25 cellular contexts compared by ENCODE assay signal in genomic region chr21:37530901-37531351, GRCh38.
A peak's percentile ranks its signal among the peaks of the same experiment; 100 is the strongest.
DNase-seq lines count a peak whose midpoint lies in the region; ATAC-seq, FAIRE-seq and TF ChIP-seq lines count a peak whose summit lies in the region.
"Had no signal": no experiment of that assay in that cellular context is flagged by ENCODE, and none has a peak within 500 bp of the region (broad histone marks: within the 10 kb centered on the region; RNA-seq: fewer than 3 reads in every experiment).

No MANE protein-coding gene starts in this region.

- H2AFZ ChIP-seq in HepG2 (ENCODE audit: low read length) = no peak overlapping the region

- no peaks in the 10 kb centered on the region for H4K20me1 ChIP-seq in HepG2 (ENCODE audit: insufficient read depth, low read length)
- H4K20me1 ChIP-seq: BLaER1 treated with 17β-estradiol and CSF1 and Interleukin-3, amounts not matched to agents 10 nM and 100 nM had no signal

- no peaks in the 10 kb centered on the region; the same call in 1 of the 2 replicates for H3K4me1 ChIP-seq in HepG2 (ENCODE audit: insufficient read depth, low read length)
- no peaks in the 10 kb centered on the region for H3K4me1 ChIP-seq in right lobe of liver
- H3K4me1 ChIP-seq in endodermal cell (ENCODE audit: control insufficient read depth, insufficient read depth, low read length) = peaks cover 5% of the 10 kb centered on the region

- no peak overlapping the region for H3K27ac ChIP-seq in HepG2 (ENCODE audit: extremely low read length, insufficient read depth, low read length)
- no peak overlapping the region for H3K27ac ChIP-seq in right lobe of liver
- H3K27ac ChIP-seq in endodermal cell (ENCODE audit: low read depth, low read length) = no peak overlapping the region
- H3K27ac ChIP-seq: BLaER1 treated with 17β-estradiol and CSF1 and Interleukin-3, amounts not matched to agents 10 nM and 100 nM; brain microvascular endothelial cell; HL-60 had no signal

- intact Hi-C loops in HepG2 (cut with micrococcal nuclease; ENCODE audit: unreplicated experiment) = no loop called here
- intact Hi-C loops in right lobe of liver (cut with DNase I) = no loop called here

- in situ Hi-C loops in HepG2 (cut with HindIII; ENCODE audit: extremely low pct_ligation_motif_present, low pct_unique_long_range_greater_than_20kb) = no loop called here

- peaks cover 15% of the 10 kb centered on the region for H3K4me1 Mint-ChIP-seq in endodermal cell

- no TSS peak for BruUV-seq in HepG2 (replicated peaks; lab: Mats Ljungman, UMichigan)

- POLR2A ChIA-PET in HepG2 (lab: Yijun Ruan, JAX) = no interaction called here

- no peaks in the 10 kb centered on the region for H3K27me3 Mint-ChIP-seq in endodermal cell (ENCODE audit: insufficient read depth)

- DNase-seq in HepG2 (ENCODE audit: low spot score) = no peak
- no peak for DNase-seq in right lobe of liver
- no peak for DNase-seq in endodermal cell
- peak; percentile 24 for DNase-seq in myocyte (ENCODE audit: low read depth)
- DNase-seq: activated CD8-positive, alpha-beta memory T cell treated with anti-CD3 and anti-CD28 coated beads for 24 hours; brain microvascular endothelial cell; DMS153; erythroblast; H7; naive thymus-derived CD8-positive, alpha-beta T cell; NCI-H2081; NCI-H510A treated with DMSO at 0.1 percent for 48 hours; stimulated activated CD4-positive, alpha-beta T cell treated with anti-CD3 and anti-CD28 coated beads, Interleukin-12 subunit alpha, Interleukin-12 subunit beta, amount 100 ng/mL, for 4 hours had no signal

- H3K36me3 ChIP-seq in HepG2 (replicated peaks in 1 of 2; ENCODE audit: control insufficient read depth in 1 of 2, insufficient read depth in 2 of 2, low read length in 2 of 2) (no peaks in the 10 kb centered on the region), right lobe of liver (no peaks in the 10 kb centered on the region), endodermal cell (ENCODE audit: control insufficient read depth, insufficient read depth, low read length) (no peaks in the 10 kb centered on the region)
- H3K36me3 ChIP-seq: BLaER1 treated with 17β-estradiol and CSF1 and Interleukin-3, amounts not matched to agents 10 nM and 100 nM; brain microvascular endothelial cell; tibial nerve had no signal

- H3K4me3 Mint-ChIP-seq in endodermal cell = no peak overlapping the region
- H3K4me3 Mint-ChIP-seq: activated T-helper 1 cell treated with anti-CD3 and anti-CD28 coated beads, Interleukin-12 subunit alpha, Interleukin-12 subunit beta, Interleukin-2, Interleukin-4 antibody, amounts not matched to agents 30 ng/mL and 10 ng/mL and 1 ng/mL, durations not matched to agents 14 hours and 24 hours and 36 hours; stimulated activated effector memory CD8-positive, alpha-beta T cell treated with anti-CD3 and anti-CD28 coated beads, Interleukin-12 subunit alpha, Interleukin-12 subunit beta, amount 100 ng/mL, for 72 hours; T-helper 2 cell treated with Interferon-gamma antibody and Interleukin-4, amounts not matched to agents 5 μg/mL and 100 μg/mL, for 36 hours had no signal

- no peak for TF ChIP-seq POLR2A in HepG2 (IDR thresholded peaks at IDR 0.05; ENCODE audit: insufficient read depth in 1 of 2, low read depth in 2 of 2, low read length in 2 of 2)
- TF ChIP-seq POLR2A in right lobe of liver (IDR thresholded peaks at IDR 0.05) = no peak

- no peaks in the 10 kb centered on the region for H3K79me2 ChIP-seq in HepG2 (ENCODE audit: insufficient read depth, low read length)

- WGBS in HepG2 (ENCODE audit: low lambda C conversion rate) = 9% methylated on average over 7 of the region's 13 CpGs
- 35% methylated on average over 7 of the region's 13 CpGs for WGBS in right lobe of liver (ENCODE audit: insufficient coverage, low coverage, low lambda C conversion rate, missing lambda C conversion rate)
- 88 to 100% methylated on average over 6 to 13 of the region's 13 CpGs for WGBS in endodermal cell (ENCODE audit: insufficient coverage in 1 of 2, insufficient read length in 1 of 2), 2 experiments

- no peak overlapping the region for H3K27ac Mint-ChIP-seq in endodermal cell
- H3K27ac Mint-ChIP-seq: activated T-helper 1 cell treated with anti-CD3 and anti-CD28 coated beads, Interleukin-12 subunit alpha, Interleukin-12 subunit beta, Interleukin-2, Interleukin-4 antibody, amounts not matched to agents 30 ng/mL and 10 ng/mL and 1 ng/mL, durations not matched to agents 14 hours and 24 hours and 36 hours; progenitor cell of endocrine pancreas; stimulated activated effector memory CD8-positive, alpha-beta T cell treated with anti-CD3 and anti-CD28 coated beads, Interleukin-12 subunit alpha, Interleukin-12 subunit beta, amount 100 ng/mL, for 72 hours; T-helper 2 cell treated with Interferon-gamma antibody and Interleukin-4, amounts not matched to agents 5 μg/mL and 100 μg/mL, for 36 hours had no signal

- H3K9me3 ChIP-seq in HepG2 (ENCODE audit: low read length) (no peaks in the 10 kb centered on the region), right lobe of liver (no peaks in the 10 kb centered on the region), endodermal cell (ENCODE audit: control insufficient read depth, low read length) (peaks cover 11% of the 10 kb centered on the region)

- FAIRE-seq in HepG2 (lab: Jason Lieb, UNC) = no peak

- CTCF ChIA-PET in HepG2 (lab: Yijun Ruan, JAX; ENCODE audit: low intra/inter-chr PET ratio, low total read pairs) = no interaction called here

- H3K27me3 ChIP-seq in HepG2 (ENCODE audit: control insufficient read depth in 1 of 2, insufficient read depth in 2 of 2, low read length in 2 of 2) (peaks cover 2 to 11% of the 10 kb centered on the region in 2 experiments; a peak in 4 of 5 replicates), right lobe of liver (no peaks in the 10 kb centered on the region), endodermal cell (ENCODE audit: control insufficient read depth, insufficient read depth, low read length, poor library complexity, severe bottlenecking) (no peaks in the 10 kb centered on the region)
- H3K27me3 ChIP-seq: BLaER1 treated with 17β-estradiol and CSF1 and Interleukin-3, amounts not matched to agents 10 nM and 100 nM; brain microvascular endothelial cell had no signal

- no peak for TF ChIP-seq RAD21 in HepG2 (CRISPR knock-in tag; IDR thresholded peaks at IDR 0.05)

- peak; percentile 45 for ATAC-seq in HepG2
- ATAC-seq in right lobe of liver = no peak
- ATAC-seq in HG02852 (IDR thresholded peaks at IDR 0.05; ENCODE audit: unreplicated experiment) = no peak
- no peak for ATAC-seq in GM18870 (IDR thresholded peaks at IDR 0.05; ENCODE audit: unreplicated experiment)
- no peak for ATAC-seq in GM19351 (IDR thresholded peaks at IDR 0.05; ENCODE audit: unreplicated experiment)
- no peak for ATAC-seq in GM21447 (IDR thresholded peaks at IDR 0.05; ENCODE audit: unreplicated experiment)
- ATAC-seq: activated CD4-positive, CD25-positive, alpha-beta regulatory T cell treated with anti-CD3 and anti-CD28 coated beads, Interleukin-2, amount 50 U/mL, for 24 hours; naive thymus-derived CD8-positive, alpha-beta T cell; stimulated activated effector memory CD8-positive, alpha-beta T cell treated with anti-CD3 and anti-CD28 coated beads, Interleukin-12 subunit alpha, Interleukin-12 subunit beta, amount 100 ng/mL, for 72 hours had no signal

- H3K9ac ChIP-seq in HepG2 (ENCODE audit: insufficient read depth, low read depth, low read length) (no peak overlapping the region), endodermal cell (ENCODE audit: extremely low read depth, low read length, poor library complexity, severe bottlenecking) (peak overlapping the region; percentile 3)
- H3K9ac ChIP-seq: BLaER1 treated with 17β-estradiol and CSF1 and Interleukin-3, amounts not matched to agents 10 nM and 100 nM had no signal

- H3K9me3 Mint-ChIP-seq in endodermal cell = peaks cover 2% of the 10 kb centered on the region
- H3K9me3 Mint-ChIP-seq: activated T-helper 1 cell treated with anti-CD3 and anti-CD28 coated beads, Interleukin-12 subunit alpha, Interleukin-12 subunit beta, Interleukin-2, Interleukin-4 antibody, amounts not matched to agents 30 ng/mL and 10 ng/mL and 1 ng/mL, durations not matched to agents 14 hours and 24 hours and 36 hours; stimulated activated effector memory CD8-positive, alpha-beta T cell treated with anti-CD3 and anti-CD28 coated beads, Interleukin-12 subunit alpha, Interleukin-12 subunit beta, amount 100 ng/mL, for 72 hours; T-helper 2 cell treated with Interferon-gamma antibody and Interleukin-4, amounts not matched to agents 5 μg/mL and 100 μg/mL, for 36 hours had no signal

- H3K4me3 ChIP-seq in HepG2 (replicated peaks in 1 of 3; ENCODE audit: insufficient read depth in 1 of 3, low read depth in 2 of 3, low read length in 3 of 3) (no peak overlapping the region; a peak in 1 of 6 replicates), right lobe of liver (no peak overlapping the region), endodermal cell (ENCODE audit: low read length) (no peak overlapping the region)
- H3K4me3 ChIP-seq: BLaER1 treated with 17β-estradiol and CSF1 and Interleukin-3, amounts not matched to agents 10 nM and 100 nM; tibial nerve had no signal

- no peaks in the 10 kb centered on the region for H3K36me3 Mint-ChIP-seq in endodermal cell (ENCODE audit: low read depth)
- H3K36me3 Mint-ChIP-seq: naive thymus-derived CD8-positive, alpha-beta T cell; stimulated activated effector memory CD8-positive, alpha-beta T cell treated with anti-CD3 and anti-CD28 coated beads, Interleukin-12 subunit alpha, Interleukin-12 subunit beta, amount 100 ng/mL, for 72 hours had no signal

- TF ChIP-seq EP300 in HepG2 (IDR thresholded peaks at IDR 0.05; ENCODE audit: low read depth in 2 of 2, low read length in 2 of 2) (no peak), HepG2 (CRISPR knock-in tag; IDR thresholded peaks at IDR 0.05; ENCODE audit: borderline replicate concordance) (no peak)

- peak overlapping the region; percentile 53 for H3K4me2 ChIP-seq in HepG2 (ENCODE audit: low read depth, low read length)
- H3K4me2 ChIP-seq: BLaER1 treated with 17β-estradiol and CSF1 and Interleukin-3, amounts not matched to agents 10 nM and 100 nM had no signal

- TF ChIP-seq CTCF in HepG2 (CRISPR knock-in tag; IDR thresholded peaks at IDR 0.05) (no peak), right lobe of liver (IDR thresholded peaks at IDR 0.05) (no peak), endodermal cell (conservative IDR thresholded peaks at IDR 0.05) (no peak)

TF ChIP-seq in HepG2, 621 proteins besides CTCF, POLR2A, EP300 and RAD21 (continues in another document):
- no peak for TF ChIP-seq ZNF468 (CRISPR knock-in tag; IDR thresholded peaks at IDR 0.05)
- no peak for TF ChIP-seq HNF1B (CRISPR knock-in tag; IDR thresholded peaks at IDR 0.05)
